7 cellular contexts compared by ENCODE assay signal in genomic region chr7:20199015-20199737, GRCh38. TPM values are rescaled to one million over a fixed set of nuclear protein-coding genes. Genes with fewer than 3 reads are reported as not detected.
DNase-seq lines count a peak whose midpoint lies in the region; ATAC-seq, FAIRE-seq and TF ChIP-seq lines count a peak whose summit lies in the region.

No MANE protein-coding gene starts in this region.

- peaks cover 0 to 23% (median 2%) of the 10 kb centered on the region in 4 donors for H3K4me1 ChIP-seq in Peyer's patch
- no peaks in the 10 kb centered on the region for H3K4me1 ChIP-seq in fibroblast of lung (ENCODE audit: control insufficient read depth, extremely low read depth, insufficient read depth, low read length)

- peak overlapping the region; percentile 68 for H3K4me2 ChIP-seq in fibroblast of lung (ENCODE audit: extremely low read depth, insufficient read depth, low read length)

- no peaks in the 10 kb centered on the region for H4K20me1 ChIP-seq in fibroblast of lung (ENCODE audit: control insufficient read depth, extremely low read depth, insufficient read depth, low read length)

- no peaks in the 10 kb centered on the region for H3K9me3 ChIP-seq in Peyer's patch
- H3K9me3 ChIP-seq in fibroblast of lung (ENCODE audit: control insufficient read depth, insufficient read depth, low read depth, low read length), result no peaks in the 10 kb centered on the region

- FAIRE-seq in HTR-8/SVneo (lab: Jason Lieb, UNC), result peak; percentile 78

- H2AFZ ChIP-seq in fibroblast of lung (ENCODE audit: low read length), result peak overlapping the region; percentile 87

- peak overlapping the region; percentile 7 to 62 (median 47) for H3K27ac ChIP-seq in Peyer's patch
- no peak overlapping the region for H3K27ac ChIP-seq in fibroblast of lung (ENCODE audit: insufficient read depth, low read length)

- intact Hi-C loops in sciatic nerve (cut with DNase I), result no loop called here

- TF ChIP-seq CTCF in GM12865 (IDR thresholded peaks at IDR 0.05; ENCODE audit: insufficient read depth, low read depth, low read length, missing control alignments) (no peak), Peyer's patch (IDR thresholded peaks at IDR 0.05) (no peak), fibroblast of lung (conservative IDR thresholded peaks at IDR 0.05 in 1 of 2, IDR thresholded peaks at IDR 0.05 in 1 of 2; ENCODE audit: low read depth in 1 of 2, low read length in 2 of 2) (no peak)

- H3K27me3 ChIP-seq in Peyer's patch (no peaks in the 10 kb centered on the region), fibroblast of lung (ENCODE audit: control insufficient read depth, insufficient read depth, low read length) (no peaks in the 10 kb centered on the region)

- peak in 1 of 2 donors; percentile 35 for TF ChIP-seq POLR2A in Peyer's patch (IDR thresholded peaks at IDR 0.05)

- H3K9ac ChIP-seq in fibroblast of lung (ENCODE audit: insufficient read depth, low read length), result no peak overlapping the region

- DNase-seq in GM12865 (ENCODE audit: low read depth) (peak; percentile 89), HTR-8/SVneo (ENCODE audit: insufficient read length, low spot score) (peak; percentile 46), Peyer's patch (peak; percentile 46 to 84 (median 70)), fibroblast of lung (ENCODE audit: low read depth in 2 of 2) (peak; percentile 79 to 85), sciatic nerve (ENCODE audit: low spot score) (no peak), amniotic stem cell (lab: John Stamatoyannopoulos, UW) (no peak)

- ATAC-seq in GM21723 (IDR thresholded peaks at IDR 0.05; ENCODE audit: unreplicated experiment) (peak; percentile 81), sciatic nerve (peak; percentile 70)

- H3K36me3 ChIP-seq in Peyer's patch, result no peaks in the 10 kb centered on the region
- no peaks in the 10 kb centered on the region for H3K36me3 ChIP-seq in fibroblast of lung (ENCODE audit: control insufficient read depth, insufficient read depth, low read length)

- peak overlapping the region; percentile 26; the same call in 1 of the 2 replicates for H3K4me3 ChIP-seq in GM12865 (ENCODE audit: low read depth, low read length)
- no peak overlapping the region for H3K4me3 ChIP-seq in Peyer's patch
- no peak overlapping the region for H3K4me3 ChIP-seq in fibroblast of lung (replicated peaks in 1 of 4; ENCODE audit: control extremely low read depth in 1 of 4, insufficient read depth in 1 of 4, low read depth in 3 of 4, low read length in 4 of 4)

- H3K79me2 ChIP-seq in fibroblast of lung (ENCODE audit: control insufficient read depth, insufficient read depth, low read length), result no peaks in the 10 kb centered on the region

RNA-seq across cellular contexts. Expression of gene MACC1, which starts 18.0 kb away (rescaled TPM):
- total RNA-seq in Peyer's patch (10 to 100 TPM; 25.6 to 79.4 (median 71.1) TPM), fibroblast of lung (0.26 and 0.33 TPM in 2 replicates), sciatic nerve (0.98 TPM)
- polyA plus RNA-seq in fibroblast of lung, result under 0.01 and 0.01 TPM in 2 replicates
- not detected in 2 replicates for polyA plus RNA-seq in fibroblast of lung (2012)
- polyA minus RNA-seq in fibroblast of lung (ENCODE audit: low replicate concordance), result not detected in 2 replicates

Comparison
In these comparisons a context has a peak if more than half of its experiments do, and no peak if none do; other contexts are left out.
1. DNase-seq: peak in GM12865 (single experiment), HTR-8/SVneo (single experiment), Peyer's patch (3 of 3) and fibroblast of lung (2 of 2); none in sciatic nerve (single experiment) and amniotic stem cell (single experiment).
2. RNA of gene MACC1, which starts 18.0 kb away (total RNA-seq): 25.6 to 79.4 TPM in Peyer's patch; 0.98 TPM in sciatic nerve (single experiment) and 0.26 to 0.33 TPM in fibroblast of lung; every median in the first group is over 10 times any median in the second.